8 cellular contexts compared by ENCODE assay signal in genomic region chr7:33109758-33110238, GRCh38. TPM values are rescaled to one million over a fixed set of nuclear protein-coding genes. Genes with fewer than 3 reads are reported as not detected.
DNase-seq lines count a peak whose midpoint lies in the region; ATAC-seq and TF ChIP-seq lines count a peak whose summit lies in the region.

No MANE protein-coding gene starts in this region.

- H3K4me2 ChIP-seq in mesendoderm (ENCODE audit: low read length): peak overlapping the region; percentile 8

- no peak overlapping the region for H2BK5ac ChIP-seq in mesendoderm (ENCODE audit: low read length)

- H3K23ac ChIP-seq in mesendoderm (ENCODE audit: low read length): no peak overlapping the region

- H3K18ac ChIP-seq in mesendoderm (ENCODE audit: low read length): no peak overlapping the region

- H4K5ac ChIP-seq in mesendoderm (ENCODE audit: low read length): no peak overlapping the region

- no peak overlapping the region for H2BK120ac ChIP-seq in mesendoderm (ENCODE audit: low read depth, low read length)

- no peak overlapping the region for H4K8ac ChIP-seq in mesendoderm (ENCODE audit: low read depth, low read length)

- no peak overlapping the region for H3K27ac ChIP-seq in mesendoderm (ENCODE audit: low read depth, low read length)

- TF ChIP-seq CTCF in cardiac fibroblast (IDR thresholded peaks at IDR 0.05; ENCODE audit: low read depth, low read length): no peak

- no CpG with 5 or more reads among the region's 11 CpGs for WGBS in mesendoderm (ENCODE audit: extremely low coverage, insufficient coverage, low lambda C conversion rate)

- no peaks in the 10 kb centered on the region for H3K27me3 ChIP-seq in mesendoderm (ENCODE audit: insufficient read depth, low read length, poor library complexity)

- H3K4me1 ChIP-seq in mesendoderm (ENCODE audit: control insufficient read depth, low read depth, low read length): no peaks in the 10 kb centered on the region

- H3K56ac ChIP-seq in mesendoderm (ENCODE audit: low read length): peak overlapping the region; percentile 66

- H3K36me3 ChIP-seq in mesendoderm (ENCODE audit: control insufficient read depth, insufficient read depth, low read length): no peaks in the 10 kb centered on the region

- H3K4me3 ChIP-seq in cardiac fibroblast (replicated peaks in 1 of 2; ENCODE audit: low read depth in 2 of 2, low read length in 2 of 2) (peak overlapping the region; percentile 46 to 80), mesendoderm (ENCODE audit: low read length) (no peak overlapping the region)

- DNase-seq in DMS 273 (lab: John Stamatoyannopoulos, UW; ENCODE audit: unreplicated experiment): peak; percentile 40
- no peak for DNase-seq in DMS 273 treated with DMSO at 0.1 percent for 48 hours (lab: John Stamatoyannopoulos, UW)
- peak; percentile 9 for DNase-seq in NCI-H2227 treated with DMSO at 0.1 percent for 48 hours (lab: John Stamatoyannopoulos, UW)
- DNase-seq in cardiac fibroblast (ENCODE audit: low read depth in 2 of 2): peak in 1 of 2 donors; percentile 36
- no peak for DNase-seq in mesendoderm
- DNase-seq in NCI-H524 treated with DMSO at 0.1 percent for 48 hours (lab: John Stamatoyannopoulos, UW): no peak
- DNase-seq in GOT3 (lab: John Stamatoyannopoulos, UW): no peak

- H2BK15ac ChIP-seq in mesendoderm (replicated peaks; ENCODE audit: low read depth): no peak overlapping the region

- H3K79me1 ChIP-seq in mesendoderm (ENCODE audit: low read length): peaks cover 5% of the 10 kb centered on the region

- H3K79me2 ChIP-seq in mesendoderm (ENCODE audit: control insufficient read depth, insufficient read depth, low read length): peaks cover 3% of the 10 kb centered on the region

- H2AK5ac ChIP-seq in mesendoderm (ENCODE audit: low read length): no peak overlapping the region

- no peak for ATAC-seq in HG03460 (IDR thresholded peaks at IDR 0.05; ENCODE audit: unreplicated experiment)

- H3K9ac ChIP-seq in mesendoderm (ENCODE audit: low read length): no peak overlapping the region

- no peak overlapping the region for H3K4ac ChIP-seq in mesendoderm (ENCODE audit: low read depth, low read length)

RNA-seq across cellular contexts. Expression of gene RP9, which starts 0.6 kb away (rescaled TPM):
- 26.3 TPM for polyA plus RNA-seq in mesendoderm (2013, experiment 1 of 2)
- polyA plus RNA-seq in mesendoderm (2013, experiment 2 of 2): 26.9 TPM

RNA-seq across cellular contexts. Expression of gene BBS9, which starts 19.6 kb away (rescaled TPM):
- 14.5 TPM for polyA plus RNA-seq in mesendoderm (2013, experiment 1 of 2)
- polyA plus RNA-seq in mesendoderm (2013, experiment 2 of 2): 15.4 TPM

RNA-seq across cellular contexts. Expression of gene NT5C3A, which starts 47.2 kb away (rescaled TPM):
- polyA plus RNA-seq in mesendoderm (2013, experiment 1 of 2): 33.3 TPM
- 33.0 TPM for polyA plus RNA-seq in mesendoderm (2013, experiment 2 of 2)

Comparison
In these comparisons a context has a peak if more than half of its experiments do, and no peak if none do; other contexts are left out.
1. DNase-seq: peak in DMS 273 (single experiment) and NCI-H2227 treated with DMSO at 0.1 percent for 48 hours (single experiment); none in DMS 273 treated with DMSO at 0.1 percent for 48 hours (single experiment), mesendoderm (single experiment), NCI-H524 treated with DMSO at 0.1 percent for 48 hours (single experiment) and GOT3 (single experiment).